17 cellular contexts compared by ENCODE assay signal in genomic region chr3:190825389-190826016, GRCh38. TPM values are rescaled to one million over a fixed set of nuclear protein-coding genes. Genes with fewer than 3 reads are reported as not detected.
"Had no signal": no experiment of that assay in that cellular context is flagged by ENCODE, and none has a peak within 500 bp of the region (broad histone marks: within the 10 kb centered on the region; RNA-seq: fewer than 3 reads in every experiment).

No MANE protein-coding gene starts in this region.

- H3K27ac ChIP-seq: colonic mucosa, heart left ventricle, left lung, prostate gland had no signal

- H3K27me3 Mint-ChIP-seq: activated CD4-positive, alpha-beta memory T cell treated with anti-CD3 and anti-CD28 coated beads, Interleukin-2, amount 10 ng/mL, durations not matched to agents 7 days and 5 days; activated naive CD8-positive, alpha-beta T cell treated with anti-CD3 and anti-CD28 coated beads for 36 hours; natural killer cell treated with Interleukin-12 subunit alpha and Interleukin-12 subunit beta and Interleukin-15 and Interleukin-18, amount 100 ng/mL, for 72 hours had no signal

- H3K36me3 Mint-ChIP-seq: activated naive CD8-positive, alpha-beta T cell treated with anti-CD3 and anti-CD28 coated beads for 36 hours; natural killer cell treated with Interleukin-12 subunit alpha and Interleukin-12 subunit beta and Interleukin-15 and Interleukin-18, amount 100 ng/mL, for 72 hours; type B pancreatic cell had no signal

- DNase-seq: activated CD4-positive, alpha-beta memory T cell treated with anti-CD3 and anti-CD28 coated beads, Interleukin-2, amount 10 ng/mL, durations not matched to agents 7 days and 5 days; activated gamma-delta T cell treated with Interleukin-2 at 50 U/mL for 16 hours; activated naive CD8-positive, alpha-beta T cell treated with anti-CD3 and anti-CD28 coated beads for 36 hours; activated T-cell treated with anti-CD3 and anti-CD28 coated beads, Interleukin-2, amount 50 U/mL, for 72 hours; aorta; colonic mucosa; effector CD8-positive, alpha-beta T cell; heart left ventricle; left lung; stimulated activated CD4-positive, alpha-beta T cell treated with anti-CD3 and anti-CD28 coated beads, Interleukin-12 subunit alpha, Interleukin-12 subunit beta, amount 100 ng/mL, for 4 hours; stimulated activated naive CD4-positive, alpha-beta T cell had no signal

- H3K36me3 ChIP-seq: colonic mucosa, heart left ventricle, left lung, prostate gland had no signal

- ATAC-seq: activated T-cell treated with anti-CD3 and anti-CD28 coated beads, Interleukin-2, amount 50 U/mL, for 72 hours; heart left ventricle; left lung; natural killer cell treated with Interleukin-12 subunit alpha and Interleukin-12 subunit beta and Interleukin-15 and Interleukin-18, amount 100 ng/mL, for 72 hours had no signal

- H3K4me3 Mint-ChIP-seq: activated CD4-positive, alpha-beta memory T cell treated with anti-CD3 and anti-CD28 coated beads, Interleukin-2, amount 10 ng/mL, durations not matched to agents 7 days and 5 days; activated naive CD8-positive, alpha-beta T cell treated with anti-CD3 and anti-CD28 coated beads for 36 hours; activated T-cell treated with anti-CD3 and anti-CD28 coated beads, Interleukin-2, amount 50 U/mL, for 72 hours; natural killer cell treated with Interleukin-12 subunit alpha and Interleukin-12 subunit beta and Interleukin-15 and Interleukin-18, amount 100 ng/mL, for 72 hours; T-helper 2 cell treated with Interferon-gamma antibody and Interleukin-4, amounts not matched to agents 5 μg/mL and 100 μg/mL, for 36 hours; type B pancreatic cell had no signal

- H3K4me3 ChIP-seq: colonic mucosa, heart left ventricle, left lung, prostate gland had no signal

- H3K4me1 ChIP-seq: colonic mucosa, heart left ventricle, left lung, prostate gland had no signal

- H3K9me3 Mint-ChIP-seq: activated CD4-positive, alpha-beta memory T cell treated with anti-CD3 and anti-CD28 coated beads, Interleukin-2, amount 10 ng/mL, durations not matched to agents 7 days and 5 days; activated naive CD8-positive, alpha-beta T cell treated with anti-CD3 and anti-CD28 coated beads for 36 hours; T-helper 2 cell treated with Interferon-gamma antibody and Interleukin-4, amounts not matched to agents 5 μg/mL and 100 μg/mL, for 36 hours; type B pancreatic cell had no signal

- H3K27me3 ChIP-seq: colonic mucosa, heart left ventricle, left lung had no signal

- H3K9me3 ChIP-seq: colonic mucosa, left lung, prostate gland had no signal

- H3K4me1 Mint-ChIP-seq: activated CD4-positive, alpha-beta memory T cell treated with anti-CD3 and anti-CD28 coated beads, Interleukin-2, amount 10 ng/mL, durations not matched to agents 7 days and 5 days; activated naive CD8-positive, alpha-beta T cell treated with anti-CD3 and anti-CD28 coated beads for 36 hours had no signal

- H3K27ac Mint-ChIP-seq: activated CD4-positive, alpha-beta memory T cell treated with anti-CD3 and anti-CD28 coated beads, Interleukin-2, amount 10 ng/mL, durations not matched to agents 7 days and 5 days; activated naive CD8-positive, alpha-beta T cell treated with anti-CD3 and anti-CD28 coated beads for 36 hours; activated T-cell treated with anti-CD3 and anti-CD28 coated beads, Interleukin-2, amount 50 U/mL, for 72 hours; natural killer cell treated with Interleukin-12 subunit alpha and Interleukin-12 subunit beta and Interleukin-15 and Interleukin-18, amount 100 ng/mL, for 72 hours; T-helper 2 cell treated with Interferon-gamma antibody and Interleukin-4, amounts not matched to agents 5 μg/mL and 100 μg/mL, for 36 hours; type B pancreatic cell had no signal

RNA-seq across cellular contexts. Expression of gene GMNC, which starts 37.0 kb away (rescaled TPM):
- total RNA-seq: activated CD4-positive, alpha-beta memory T cell treated with anti-CD3 and anti-CD28 coated beads, Interleukin-2, amount 10 ng/mL, durations not matched to agents 7 days and 5 days; activated naive CD8-positive, alpha-beta T cell treated with anti-CD3 and anti-CD28 coated beads for 36 hours; activated T-cell treated with anti-CD3 and anti-CD28 coated beads, Interleukin-2, amount 50 U/mL, for 72 hours; aorta; colonic mucosa; left lung; natural killer cell treated with Interleukin-12 subunit alpha and Interleukin-12 subunit beta and Interleukin-15 and Interleukin-18, amount 100 ng/mL, for 72 hours; omental fat pad; sciatic nerve had no signal
- polyA plus RNA-seq: aorta had no signal
